ENCODE assay signal across 8 cellular contexts in genomic region chr14:100375963-100376735, GRCh38. TPM values are rescaled to one million over a fixed set of nuclear protein-coding genes. Genes with fewer than 3 reads are reported as not detected.
DNase-seq lines count a peak whose midpoint lies in the region; FAIRE-seq and TF ChIP-seq lines count a peak whose summit lies in the region.

WDR25 (plus strand) TSS chr14:100376485.

- H3K79me2 ChIP-seq in MM.1S (ENCODE audit: low read length) (no peaks in the 10 kb centered on the region), neural progenitor cell (ENCODE audit: low read depth) (peaks cover 24% of the 10 kb centered on the region)

- peak; percentile 95 for DNase-seq in HCEC 1CT
- peak; percentile 84 for DNase-seq in MM.1S
- peak; percentile 85 for DNase-seq in SHP77 treated with DMSO at 0.1 percent for 48 hours (lab: John Stamatoyannopoulos, UW)
- peak; percentile 88 for DNase-seq in activated gamma-delta T cell (lab: John Stamatoyannopoulos, UW)
- peak; percentile 97 for DNase-seq in fibroblast of villous mesenchyme (ENCODE audit: low read depth)
- peak; percentile 98 for DNase-seq in neural progenitor cell (ENCODE audit: low spot score)

- H3K9ac ChIP-seq in MM.1S (ENCODE audit: low read length) (peak within 1 kb of the TSS; percentile 82), neural progenitor cell (peak within 1 kb of the TSS; percentile 47), stomach smooth muscle (ENCODE audit: low read length in 2 of 2) (peak within 1 kb of the TSS; percentile 84 to 87)

- H3K27ac ChIP-seq in MM.1S (ENCODE audit: low read length) (peak within 1 kb of the TSS; percentile 60; the same call in 1 of the 2 replicates), neural progenitor cell (peak within 1 kb of the TSS; percentile 82), stomach smooth muscle (ENCODE audit: low read length) (peak within 1 kb of the TSS; percentile 94)

- TF ChIP-seq CTCF in MM.1S (IDR thresholded peaks at IDR 0.05; ENCODE audit: low read length), result no peak
- TF ChIP-seq CTCF in fibroblast of villous mesenchyme (IDR thresholded peaks at IDR 0.05; ENCODE audit: insufficient read depth, low read depth, low read length), result no peak
- TF ChIP-seq CTCF in neural progenitor cell (IDR thresholded peaks at IDR 0.05), result no peak

- no peaks in the 10 kb centered on the region for H3K9me2 ChIP-seq in MM.1S (replicated peaks; ENCODE audit: insufficient read depth, low read length)

- H3K27me3 ChIP-seq in MM.1S (replicated peaks; ENCODE audit: insufficient read depth, low read length) (no peaks in the 10 kb centered on the region), neural progenitor cell (no peaks in the 10 kb centered on the region), stomach smooth muscle (ENCODE audit: control insufficient read depth in 1 of 2, insufficient read depth in 2 of 2, low read length in 2 of 2) (no peaks in the 10 kb centered on the region)

- H3K4me1 Mint-ChIP-seq in neural progenitor cell, result peaks cover 41% of the 10 kb centered on the region

- H3K36me3 Mint-ChIP-seq in neural progenitor cell, result peaks cover 2% of the 10 kb centered on the region

- H3K9me3 ChIP-seq in MM.1S (replicated peaks; ENCODE audit: insufficient read depth, low read length) (no peaks in the 10 kb centered on the region), neural progenitor cell (ENCODE audit: low read depth) (no peaks in the 10 kb centered on the region), stomach smooth muscle (ENCODE audit: control insufficient read depth in 2 of 2, low read length in 2 of 2) (no peaks in the 10 kb centered on the region)

- H3K27ac Mint-ChIP-seq in neural progenitor cell, result peak within 1 kb of the TSS; percentile 89

- no peaks in the 10 kb centered on the region for H4K20me1 ChIP-seq in MM.1S (ENCODE audit: insufficient read depth, low read length)
- peaks cover 6% of the 10 kb centered on the region for H4K20me1 ChIP-seq in neural progenitor cell (ENCODE audit: low read depth)

- no peaks in the 10 kb centered on the region for H3K9me3 Mint-ChIP-seq in neural progenitor cell

- H3K4me3 Mint-ChIP-seq in neural progenitor cell, result peak within 1 kb of the TSS; percentile 95

- peaks cover 2% of the 10 kb centered on the region for H3K27me3 Mint-ChIP-seq in neural progenitor cell (ENCODE audit: insufficient read depth, low read depth)

- H3K4me2 ChIP-seq in MM.1S (ENCODE audit: low read depth, low read length) (peak within 1 kb of the TSS; percentile 82), neural progenitor cell (peak within 1 kb of the TSS; percentile 88)

- no peaks in the 10 kb centered on the region for H3K36me3 ChIP-seq in MM.1S (replicated peaks; ENCODE audit: insufficient read depth, low read length)
- H3K36me3 ChIP-seq in neural progenitor cell, result no peaks in the 10 kb centered on the region
- no peaks in the 10 kb centered on the region for H3K36me3 ChIP-seq in stomach smooth muscle (ENCODE audit: control insufficient read depth in 2 of 2, insufficient read depth in 2 of 2, low read length in 2 of 2)

- H3F3A ChIP-seq in MM.1S (ENCODE audit: insufficient read depth, low read length) (peaks cover 6% of the 10 kb centered on the region), neural progenitor cell (ENCODE audit: low read depth) (peaks cover 48% of the 10 kb centered on the region)

- H3K4me1 ChIP-seq in MM.1S (ENCODE audit: low read length) (0 out of 2 replicates have a peak, but pooled peaks cover 5% of the 10 kb centered on the region), neural progenitor cell (peaks cover 29% of the 10 kb centered on the region), stomach smooth muscle (ENCODE audit: control insufficient read depth, insufficient read depth, low read length) (peaks cover 23% of the 10 kb centered on the region)

- FAIRE-seq in G401.6 (lab: Jason Lieb, UNC), result peak; percentile 88

- H3K4me3 ChIP-seq in MM.1S (ENCODE audit: low read length) (peak within 1 kb of the TSS; percentile 72), fibroblast of villous mesenchyme (ENCODE audit: low read depth, low read length) (peak within 1 kb of the TSS; percentile 65), neural progenitor cell (peak within 1 kb of the TSS; percentile 66), stomach smooth muscle (ENCODE audit: low read length in 2 of 2) (peak within 1 kb of the TSS; percentile 93 to 96)

- H2AFZ ChIP-seq in MM.1S (ENCODE audit: low read length), result peak within 1 kb of the TSS; percentile 82
- H2AFZ ChIP-seq in neural progenitor cell (replicated peaks), result peak within 1 kb of the TSS; percentile 71

RNA-seq across cellular contexts. Expression of gene WDR25, which starts in this region (rescaled TPM):
- total RNA-seq in fibroblast of villous mesenchyme (15.1 and 17.7 TPM in 2 replicates), neural progenitor cell (ENCODE audit: low replicate concordance) (4.9 and 13.6 TPM in 2 replicates)

Comparison
In these comparisons a context has a peak if more than half of its experiments do, and no peak if none do; other contexts are left out.
1. Peak in every context shown above with its lines: DNase-seq, H3K4me3 ChIP-seq and H3K27ac ChIP-seq.